In the genomic region with DNA sequence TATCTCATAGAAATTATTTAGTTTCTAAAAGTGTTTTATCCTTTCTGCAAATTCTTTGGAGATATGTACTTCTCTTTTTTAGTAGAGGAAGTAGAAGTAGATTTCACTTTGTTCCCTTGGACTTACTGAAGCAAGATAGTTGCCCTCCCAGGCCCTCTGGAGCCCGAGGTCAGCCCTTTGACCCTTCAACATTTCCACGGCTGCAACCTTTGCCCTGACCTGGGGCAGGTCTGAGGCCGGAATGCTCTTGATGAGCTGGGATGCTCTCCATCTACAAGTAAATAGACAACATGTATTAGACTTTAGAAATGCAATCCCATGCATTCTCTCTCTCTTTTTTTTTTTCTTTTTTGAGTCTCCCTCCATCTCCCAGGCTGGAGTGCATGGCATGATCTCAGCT, we compare ENCODE assay signal across 29 cellular contexts.
"Had no signal": no experiment of that assay in that cellular context is flagged by ENCODE, and none has a peak within 500 bp of the region (broad histone marks: within the 10 kb centered on the region; RNA-seq: fewer than 3 reads in every experiment).

No MANE protein-coding gene starts in this region.

- H3K27ac ChIP-seq: adrenal gland, body of pancreas, esophagus muscularis mucosa, foreskin keratinocyte, heart right ventricle, left ventricle myocardium inferior, ovary, skin epidermis, testis, vagina, VCaP had no signal

- H3K36me3 ChIP-seq: ovary had no signal

- H3K9me3 ChIP-seq: body of pancreas, ovary, testis, vagina had no signal

- H3K27me3 Mint-ChIP-seq: activated naive CD8-positive, alpha-beta T cell; progenitor cell of endocrine pancreas had no signal

- H3K27me3 ChIP-seq: adrenal gland, body of pancreas, esophagus muscularis mucosa, foreskin keratinocyte, heart right ventricle, ovary, testis, vagina had no signal

- ATAC-seq: body of pancreas; foreskin keratinocyte; heart right ventricle; sciatic nerve; stimulated activated naive CD8-positive, alpha-beta T cell treated with anti-CD3 and anti-CD28 coated beads, Interleukin-15, Interleukin-2, amounts not matched to agents 100 U/mL and 50 U/mL, for 24 hours had no signal

- H3K4me1 Mint-ChIP-seq: naive B cell had no signal

- H3K27ac Mint-ChIP-seq: activated naive CD8-positive, alpha-beta T cell; nephron progenitor cell; progenitor cell of endocrine pancreas had no signal

- H3K4me1 ChIP-seq: foreskin keratinocyte, testis had no signal

- H3K4me3 Mint-ChIP-seq: activated naive CD8-positive, alpha-beta T cell; nephron progenitor cell had no signal

- H3K4me3 ChIP-seq: adrenal gland, body of pancreas, esophagus muscularis mucosa, heart right ventricle, left ventricle myocardium inferior, ovary, skin epidermis, testis, vagina had no signal

- DNase-seq: activated CD4-positive, alpha-beta T cell treated with anti-CD3 and anti-CD28 coated beads for 4 hours; activated CD4-positive, alpha-beta T cell treated with anti-CD3 and anti-CD28 coated beads, Interleukin-2, amount 50 U/mL, for 4 hours; activated effector memory CD4-positive, alpha-beta T cell treated with Interleukin-2 at 50 U/mL for 16 hours; activated naive CD4-positive, alpha-beta T cell treated with Interleukin-2 at 50 U/mL for 16 hours; activated T-cell treated with anti-CD3 and anti-CD28 coated beads for 4 hours; adrenal gland; aorta; body of pancreas; dermis blood vessel endothelial cell; effector CD4-positive, alpha-beta T cell; foreskin keratinocyte; heart right ventricle; left ventricle myocardium inferior; naive B cell; nephron progenitor cell; ovary; stimulated activated CD4-positive, alpha-beta T cell treated with anti-CD3 and anti-CD28 coated beads, Interleukin-12 subunit alpha, Interleukin-12 subunit beta, amount 100 ng/mL, for 4 hours; stimulated activated CD4-positive, alpha-beta T cell treated with anti-CD3 and anti-CD28 coated beads, Interleukin-4, amount 100 ng/mL, for 1 hour; stimulated activated naive CD8-positive, alpha-beta T cell treated with anti-CD3 and anti-CD28 coated beads, Interleukin-15, Interleukin-2, amounts not matched to agents 100 U/mL and 50 U/mL, for 24 hours; T-helper 2 cell; testis; trophoblast cell had no signal
